8 cellular contexts compared by ENCODE assay signal in genomic region chr1:38991638-38992449, GRCh38. TPM values are rescaled to one million over a fixed set of nuclear protein-coding genes. Genes with fewer than 3 reads are reported as not detected.
DNase-seq lines count a peak whose midpoint lies in the region; ATAC-seq and TF ChIP-seq lines count a peak whose summit lies in the region.

No MANE protein-coding gene starts in this region.

- H3K36me3 ChIP-seq in CD4-positive, alpha-beta memory T cell (ENCODE audit: insufficient read depth, low read length), result no peaks in the 10 kb centered on the region
- H3K36me3 ChIP-seq in HAP-1 (replicated peaks) (peaks cover 28% of the 10 kb centered on the region), PC-9 (ENCODE audit: low read depth) (peaks cover 12% of the 10 kb centered on the region; the same call in 1 of the 2 replicates), skeletal muscle tissue (ENCODE audit: control insufficient read depth in 3 of 3, insufficient read depth in 3 of 3, low read length in 3 of 3) (peaks cover 0 to 4% (median 1%) of the 10 kb centered on the region in 3 donors)

- peak overlapping the region; percentile 88 to 94 (median 92) for H3K4me3 Mint-ChIP-seq in CD4-positive, alpha-beta memory T cell

- H3K9ac ChIP-seq in skeletal muscle tissue (ENCODE audit: low read depth in 1 of 3, low read length in 3 of 3), result peak overlapping the region; percentile 75 to 85 (median 76)

- H3K27ac Mint-ChIP-seq in CD4-positive, alpha-beta memory T cell, result peak overlapping the region; percentile 69 to 93 (median 87)

- no peak for ATAC-seq in HG02884 (IDR thresholded peaks at IDR 0.05; ENCODE audit: unreplicated experiment)
- no peak for ATAC-seq in HG03378 (IDR thresholded peaks at IDR 0.05; ENCODE audit: unreplicated experiment)

- peaks cover 49% of the 10 kb centered on the region for H4K20me1 ChIP-seq in PC-9 (ENCODE audit: insufficient read depth)

- H3K4me3 ChIP-seq in CD4-positive, alpha-beta memory T cell (ENCODE audit: low read length in 2 of 2), result peak overlapping the region; percentile 52 to 67
- H3K4me3 ChIP-seq in HAP-1 (peak overlapping the region; percentile 72), PC-9 (peak overlapping the region; percentile 90), cardiac fibroblast (replicated peaks in 1 of 2; ENCODE audit: low read depth in 2 of 2, low read length in 2 of 2) (peak overlapping the region; percentile 91 to 94), skeletal muscle tissue (ENCODE audit: low read length in 3 of 3) (peak overlapping the region; percentile 77 to 85 (median 80))

- CTCF ChIA-PET in CD4-positive, alpha-beta memory T cell (lab: Charles Lee; ENCODE audit: partially characterized antibody), result interaction anchor here (1.4 kb wide), 1 partner anchor 34 kb away, joined by 3 read pairs; the partner anchor contains the start of gene NDUFS5
- CTCF ChIA-PET in PC-9 (lab: Charles Lee), result interaction anchor here (0.6 kb wide), 1 partner anchor 16 kb away, joined by 5 read pairs; no protein-coding TSS in a partner anchor

- H3K9me3 ChIP-seq in CD4-positive, alpha-beta memory T cell (ENCODE audit: control insufficient read depth in 1 of 2, low read length in 2 of 2), result no peaks in the 10 kb centered on the region
- H3K9me3 ChIP-seq in HAP-1 (no peaks in the 10 kb centered on the region), PC-9 (ENCODE audit: insufficient read depth, low read depth) (no peaks in the 10 kb centered on the region), skeletal muscle tissue (ENCODE audit: control insufficient read depth in 3 of 3, low read length in 3 of 3) (no peaks in the 10 kb centered on the region)

- H3K9me3 Mint-ChIP-seq in CD4-positive, alpha-beta memory T cell, result no peaks in the 10 kb centered on the region

- H3K4me2 ChIP-seq in PC-9, result peak overlapping the region; percentile 90

- TF ChIP-seq CTCF in PC-9 (conservative IDR thresholded peaks at IDR 0.05) (no peak), cardiac fibroblast (IDR thresholded peaks at IDR 0.05; ENCODE audit: low read depth, low read length) (no peak)

- in situ Hi-C loops in HAP-1 (cut with MboI; ENCODE audit: low sequenced_read_pairs), result no loop called here

- H3K27me3 ChIP-seq in CD4-positive, alpha-beta memory T cell (ENCODE audit: insufficient read depth, low read length), result no peaks in the 10 kb centered on the region
- H3K27me3 ChIP-seq in HAP-1 (ENCODE audit: low read depth) (no peaks in the 10 kb centered on the region), PC-9 (ENCODE audit: insufficient read depth, low read depth) (no peaks in the 10 kb centered on the region), skeletal muscle tissue (ENCODE audit: control insufficient read depth in 3 of 3, insufficient read depth in 3 of 3, low read length in 3 of 3) (no peaks in the 10 kb centered on the region)

- peaks cover 57% of the 10 kb centered on the region for H3K79me2 ChIP-seq in PC-9 (ENCODE audit: low read depth)

- no peaks in the 10 kb centered on the region for H3K9me2 ChIP-seq in PC-9 (ENCODE audit: insufficient read depth)

- H3K4me1 ChIP-seq in CD4-positive, alpha-beta memory T cell (ENCODE audit: insufficient read depth, low read length), result peaks cover 56% of the 10 kb centered on the region
- H3K4me1 ChIP-seq in HAP-1 (peaks cover 17% of the 10 kb centered on the region), PC-9 (replicated peaks; ENCODE audit: insufficient read depth) (peaks cover 28% of the 10 kb centered on the region), skeletal muscle tissue (ENCODE audit: control insufficient read depth in 3 of 3, insufficient read depth in 3 of 3, low read length in 3 of 3) (peaks cover 10 to 18% (median 15%) of the 10 kb centered on the region in 3 donors)

- peaks cover 13 to 31% of the 10 kb centered on the region in 2 donors for H3K36me3 Mint-ChIP-seq in CD4-positive, alpha-beta memory T cell

- DNase-seq in CD4-positive, alpha-beta memory T cell, result no peak
- peak; percentile 36 to 67 for DNase-seq in HAP-1 (ENCODE audit: low spot score in 2 of 2)
- DNase-seq in PC-9, result peak in 1 of 2 experiments; percentile 50
- peak; percentile 32 to 51 for DNase-seq in cardiac fibroblast (ENCODE audit: low read depth in 2 of 2)
- DNase-seq in iris pigment epithelial cell (ENCODE audit: low read depth), result peak; percentile 28

- H3F3A ChIP-seq in PC-9 (ENCODE audit: insufficient read depth, low read depth), result peaks cover 26% of the 10 kb centered on the region

- POLR2A ChIA-PET in CD4-positive, alpha-beta memory T cell (lab: Charles Lee; ENCODE audit: partially characterized antibody), result interaction anchor here (0.9 to 3.5 kb wide), 4 partner anchors 9 to 35 kb away, joined by 4 to 26 read pairs (median 11); partner anchors contain the start of gene NDUFS5
- POLR2A ChIA-PET in PC-9 (lab: Charles Lee; ENCODE audit: unreplicated experiment), result interaction anchor here (1.0 kb wide), 1 partner anchor 100 kb away, joined by 6 read pairs; no protein-coding TSS in a partner anchor

- no TSS peak for BruUV-seq in PC-9 (replicated peaks; lab: Mats Ljungman, UMichigan)

- intact Hi-C loops in CD4-positive, alpha-beta memory T cell (cut with micrococcal nuclease), result loop anchor here (1.0 to 10.0 kb wide), 7 partner anchors 15 to 1515 kb away; partner anchors contain the start of genes MYCBP, NDUFS5 and RRAGC
- intact Hi-C loops in PC-9 (cut with micrococcal nuclease; ENCODE audit: unreplicated experiment), result loop anchor here (1.0 to 5.0 kb wide), 4 partner anchors 33 to 133 kb away; partner anchors contain the start of genes MYCBP, NDUFS5 and RRAGC

- H3K4me1 Mint-ChIP-seq in CD4-positive, alpha-beta memory T cell, result peaks cover 27 to 60% (median 41%) of the 10 kb centered on the region in 4 donors

- peak overlapping the region; percentile 59; the same call in 1 of the 2 replicates for H2AFZ ChIP-seq in PC-9

- H3K27me3 Mint-ChIP-seq in CD4-positive, alpha-beta memory T cell, result no peaks in the 10 kb centered on the region

- peak overlapping the region; percentile 93 for H3K27ac ChIP-seq in CD4-positive, alpha-beta memory T cell (ENCODE audit: low read depth, low read length)
- no peak overlapping the region for H3K27ac ChIP-seq in PC-9
- peak overlapping the region; percentile 84 for H3K27ac ChIP-seq in skeletal muscle tissue (ENCODE audit: low read depth, low read length)

RNA-seq across cellular contexts. Expression of gene AKIRIN1, which starts 0.8 kb away (rescaled TPM):
- 10 to 100 TPM; 79.6 to 84.9 TPM for total RNA-seq in CD4-positive, alpha-beta memory T cell
- polyA plus RNA-seq in CD4-positive, alpha-beta memory T cell, result 100 to 1,000 TPM; 129 to 131 TPM
- 76.9 and 80.0 TPM in 2 replicates for total RNA-seq in PC-9 (2021)
- total RNA-seq in skeletal muscle tissue, result 26.1 TPM

RNA-seq across cellular contexts. Expression of gene NDUFS5, which starts 34.3 kb away (rescaled TPM):
- total RNA-seq in CD4-positive, alpha-beta memory T cell, result 100 to 1,000 TPM; 122 to 125 TPM
- 100 to 1,000 TPM; 616 to 665 TPM for polyA plus RNA-seq in CD4-positive, alpha-beta memory T cell
- total RNA-seq in PC-9 (2021) (498 and 524 TPM in 2 replicates), skeletal muscle tissue (503 TPM)

RNA-seq across cellular contexts. Expression of gene RHBDL2, which starts 50.2 kb away (rescaled TPM):
- total RNA-seq in CD4-positive, alpha-beta memory T cell, result not detected
- not detected for polyA plus RNA-seq in CD4-positive, alpha-beta memory T cell
- total RNA-seq in PC-9 (2021), result 31.6 and 36.9 TPM in 2 replicates
- 0.52 TPM for total RNA-seq in skeletal muscle tissue

Comparison
In these comparisons a context has a peak if more than half of its experiments do, and no peak if none do; other contexts are left out.
1. DNase-seq: peak in HAP-1 (2 of 2), cardiac fibroblast (2 of 2) and iris pigment epithelial cell (single experiment); none in CD4-positive, alpha-beta memory T cell (0 of 5).
2. RNA of gene RHBDL2, which starts 50.2 kb away (total RNA-seq): 31.6 to 36.9 TPM in PC-9; 0.52 TPM in skeletal muscle tissue (single experiment) and not detected in CD4-positive, alpha-beta memory T cell; every median in the first group is over 10 times any median in the second.
3. Peak in every context shown above with its lines, with median percentiles within 50 percentile points of each other: H3K4me3 ChIP-seq.